8 cellular contexts compared by ENCODE assay signal in genomic region chr1:28887835-28888682, GRCh38. TPM values are rescaled to one million over a fixed set of nuclear protein-coding genes. Genes with fewer than 3 reads are reported as not detected.
DNase-seq lines count a peak whose midpoint lies in the region; ATAC-seq lines count a peak whose summit lies in the region.

No MANE protein-coding gene starts in this region.

- no peaks in the 10 kb centered on the region for H3K9me3 ChIP-seq in iPS-15b (ENCODE audit: control insufficient read depth, insufficient read depth, low read length)

- peak overlapping the region; percentile 91 for H3K4me3 ChIP-seq in iPS-15b (ENCODE audit: low read depth, low read length)

- peaks cover 21% of the 10 kb centered on the region for H3K4me1 ChIP-seq in iPS-15b (ENCODE audit: control insufficient read depth, insufficient read depth, low read length)

- H3K27me3 ChIP-seq in iPS-15b (ENCODE audit: control insufficient read depth, insufficient read depth, low read length): peaks cover 8% of the 10 kb centered on the region

- H3K27me3 Mint-ChIP-seq in stimulated activated naive CD8-positive, alpha-beta T cell treated with anti-CD3 and anti-CD28 coated beads, Interleukin-15, Interleukin-2, amounts not matched to agents 100 ng/mL and 50 ng/mL, for 24 hours: no peaks in the 10 kb centered on the region
- H3K27me3 Mint-ChIP-seq in activated naive CD8-positive, alpha-beta T cell treated with anti-CD3 and anti-CD28 coated beads, Interleukin-2, amount 10 ng/mL, durations not matched to agents 7 days and 5 days: no peaks in the 10 kb centered on the region
- H3K27me3 Mint-ChIP-seq in stimulated activated memory B cell treated with anti-CD40 and anti-IgM and Interleukin-4, amounts not matched to agents 10 μg/mL and 1 μg/mL and 100 μg/mL, for 72 hours: no peaks in the 10 kb centered on the region

- no peaks in the 10 kb centered on the region for H3K9me3 Mint-ChIP-seq in stimulated activated naive CD8-positive, alpha-beta T cell treated with anti-CD3 and anti-CD28 coated beads, Interleukin-15, Interleukin-2, amounts not matched to agents 100 ng/mL and 50 ng/mL, for 24 hours
- H3K9me3 Mint-ChIP-seq in activated naive CD8-positive, alpha-beta T cell treated with anti-CD3 and anti-CD28 coated beads, Interleukin-2, amount 10 ng/mL, durations not matched to agents 7 days and 5 days: no peaks in the 10 kb centered on the region
- H3K9me3 Mint-ChIP-seq in stimulated activated memory B cell treated with anti-CD40 and anti-IgM and Interleukin-4, amounts not matched to agents 10 μg/mL and 1 μg/mL and 100 μg/mL, for 72 hours: no peaks in the 10 kb centered on the region

- DNase-seq in stimulated activated naive CD8-positive, alpha-beta T cell treated with anti-CD3 and anti-CD28 coated beads, Interleukin-15, Interleukin-2, amounts not matched to agents 100 U/mL and 50 U/mL, for 24 hours: no peak
- no peak for DNase-seq in activated naive CD8-positive, alpha-beta T cell treated with anti-CD3 and anti-CD28 coated beads, Interleukin-2, amount 10 ng/mL, durations not matched to agents 7 days and 5 days
- DNase-seq in KG1 (lab: John Stamatoyannopoulos, UW): no peak

- peak overlapping the region; percentile 54 for H3K9ac ChIP-seq in iPS-15b (ENCODE audit: low read depth, low read length)

- POLR2A ChIA-PET in activated naive CD8-positive, alpha-beta T cell treated with anti-CD3 and anti-CD28 coated beads, Interleukin-2, amount 10 ng/mL, durations not matched to agents 7 days and 5 days (lab: Charles Lee): interaction anchor here (0.8 to 2.9 kb wide), 6 partner anchors 15 to 382 kb away, joined by 3 to 20 read pairs (median 4); partner anchors contain the start of genes EPB41, GMEB1, RCC1 and SRSF4

- ATAC-seq in stimulated activated naive CD8-positive, alpha-beta T cell treated with anti-CD3 and anti-CD28 coated beads, Interleukin-15, Interleukin-2, amounts not matched to agents 100 U/mL and 50 U/mL, for 24 hours: no peak
- ATAC-seq in activated naive CD8-positive, alpha-beta T cell treated with anti-CD3 and anti-CD28 coated beads, Interleukin-2, amount 10 ng/mL, durations not matched to agents 7 days and 5 days (ENCODE audit: low read depth): no peak
- ATAC-seq in stimulated activated memory B cell treated with anti-CD40 and anti-IgM and Interleukin-4, amounts not matched to agents 10 μg/mL and 1 μg/mL and 100 μg/mL, for 72 hours: no peak
- no peak for ATAC-seq in HG03159 (IDR thresholded peaks at IDR 0.05; ENCODE audit: unreplicated experiment)
- no peak for ATAC-seq in GM19397 (IDR thresholded peaks at IDR 0.05; ENCODE audit: unreplicated experiment)

- peak overlapping the region; percentile 93 for H3K4me3 Mint-ChIP-seq in stimulated activated naive CD8-positive, alpha-beta T cell treated with anti-CD3 and anti-CD28 coated beads, Interleukin-15, Interleukin-2, amounts not matched to agents 100 ng/mL and 50 ng/mL, for 24 hours
- H3K4me3 Mint-ChIP-seq in activated naive CD8-positive, alpha-beta T cell treated with anti-CD3 and anti-CD28 coated beads, Interleukin-2, amount 10 ng/mL, durations not matched to agents 7 days and 5 days: peak overlapping the region; percentile 88
- peak overlapping the region; percentile 84 for H3K4me3 Mint-ChIP-seq in stimulated activated memory B cell treated with anti-CD40 and anti-IgM and Interleukin-4, amounts not matched to agents 10 μg/mL and 1 μg/mL and 100 μg/mL, for 72 hours

- H3K4me1 Mint-ChIP-seq in stimulated activated naive CD8-positive, alpha-beta T cell treated with anti-CD3 and anti-CD28 coated beads, Interleukin-15, Interleukin-2, amounts not matched to agents 100 ng/mL and 50 ng/mL, for 24 hours (ENCODE audit: low read depth): peaks cover 59% of the 10 kb centered on the region
- peaks cover 34% of the 10 kb centered on the region for H3K4me1 Mint-ChIP-seq in activated naive CD8-positive, alpha-beta T cell treated with anti-CD3 and anti-CD28 coated beads, Interleukin-2, amount 10 ng/mL, durations not matched to agents 7 days and 5 days
- peaks cover 86% of the 10 kb centered on the region for H3K4me1 Mint-ChIP-seq in stimulated activated memory B cell treated with anti-CD40 and anti-IgM and Interleukin-4, amounts not matched to agents 10 μg/mL and 1 μg/mL and 100 μg/mL, for 72 hours

- peaks cover 4% of the 10 kb centered on the region for H3K36me3 Mint-ChIP-seq in stimulated activated naive CD8-positive, alpha-beta T cell treated with anti-CD3 and anti-CD28 coated beads, Interleukin-15, Interleukin-2, amounts not matched to agents 100 ng/mL and 50 ng/mL, for 24 hours (ENCODE audit: low read depth)
- H3K36me3 Mint-ChIP-seq in activated naive CD8-positive, alpha-beta T cell treated with anti-CD3 and anti-CD28 coated beads, Interleukin-2, amount 10 ng/mL, durations not matched to agents 7 days and 5 days: peaks cover 2% of the 10 kb centered on the region
- H3K36me3 Mint-ChIP-seq in stimulated activated memory B cell treated with anti-CD40 and anti-IgM and Interleukin-4, amounts not matched to agents 10 μg/mL and 1 μg/mL and 100 μg/mL, for 72 hours: peaks cover 12% of the 10 kb centered on the region

- H3K36me3 ChIP-seq in iPS-15b (ENCODE audit: control insufficient read depth, insufficient read depth, low read length): peaks cover 4% of the 10 kb centered on the region

- H3K27ac Mint-ChIP-seq in stimulated activated naive CD8-positive, alpha-beta T cell treated with anti-CD3 and anti-CD28 coated beads, Interleukin-15, Interleukin-2, amounts not matched to agents 100 ng/mL and 50 ng/mL, for 24 hours: peak overlapping the region; percentile 92
- H3K27ac Mint-ChIP-seq in activated naive CD8-positive, alpha-beta T cell treated with anti-CD3 and anti-CD28 coated beads, Interleukin-2, amount 10 ng/mL, durations not matched to agents 7 days and 5 days: peak overlapping the region; percentile 85
- peak overlapping the region; percentile 83 for H3K27ac Mint-ChIP-seq in stimulated activated memory B cell treated with anti-CD40 and anti-IgM and Interleukin-4, amounts not matched to agents 10 μg/mL and 1 μg/mL and 100 μg/mL, for 72 hours

RNA-seq across cellular contexts. Expression of gene EPB41, which starts 26.3 kb away (rescaled TPM):
- total RNA-seq in activated naive CD8-positive, alpha-beta T cell treated with anti-CD3 and anti-CD28 coated beads, Interleukin-2, amount 10 ng/mL, durations not matched to agents 7 days and 5 days: 100 to 1,000 TPM; 162 to 170 TPM
